In genomic region chr13:110713981-110714797, GRCh38 we compare ENCODE assay signal across 8 cellular contexts. TPM values are rescaled to one million over a fixed set of nuclear protein-coding genes. Genes with fewer than 3 reads are reported as not detected.
A peak's percentile ranks its signal among the peaks of the same experiment; 100 is the strongest.
DNase-seq lines count a peak whose midpoint lies in the region; ATAC-seq, FAIRE-seq and TF ChIP-seq lines count a peak whose summit lies in the region.

No MANE protein-coding gene starts in this region.

- H3K27me3 Mint-ChIP-seq in CD8-positive, alpha-beta memory T cell: peaks cover 0 to 11% of the 10 kb centered on the region in 2 donors

- H3K4me1 ChIP-seq in CD8-positive, alpha-beta memory T cell (ENCODE audit: insufficient read depth, low read length): peaks cover 30% of the 10 kb centered on the region

- TF ChIP-seq CTCF in LNCAP (IDR thresholded peaks at IDR 0.05): peak; percentile 17; the same call in 1 of the 2 replicates
- no peak for TF ChIP-seq CTCF in D721Med (IDR thresholded peaks at IDR 0.05; ENCODE audit: insufficient read depth, missing control alignments)

- H3K4me3 ChIP-seq in CD8-positive, alpha-beta memory T cell (ENCODE audit: low read length): peak overlapping the region; percentile 96

- H3K9me3 Mint-ChIP-seq in CD8-positive, alpha-beta memory T cell: peaks cover 0 to 6% (median 0%) of the 10 kb centered on the region in 5 donors

- peak; percentile 69 to 88 (median 75) for DNase-seq in CD8-positive, alpha-beta memory T cell
- peak; percentile 59 for DNase-seq in activated CD4-positive, CD25-positive, alpha-beta regulatory T cell treated with anti-CD3 and anti-CD28 coated beads, Interleukin-2, amount 50 U/mL, for 72 hours
- DNase-seq in cerebellar cortex (ENCODE audit: low spot score): peak; percentile 54
- DNase-seq in left lobe of liver (ENCODE audit: low spot score): peak; percentile 62
- DNase-seq in stimulated activated CD4-positive, alpha-beta T cell treated with anti-CD3 and anti-CD28 coated beads, Interleukin-2, amount 100 ng/mL, for 4 hours (ENCODE audit: low read depth): peak; percentile 55
- DNase-seq in D721Med (ENCODE audit: insufficient read length, low spot score): no peak

- H3K36me3 ChIP-seq in CD8-positive, alpha-beta memory T cell (ENCODE audit: insufficient read depth, low read length): peaks cover under 1% of the 10 kb centered on the region

- H3K27ac ChIP-seq in CD8-positive, alpha-beta memory T cell (ENCODE audit: low read depth, low read length): peak overlapping the region; percentile 96

- no peaks in the 10 kb centered on the region for H3K9me3 ChIP-seq in CD8-positive, alpha-beta memory T cell (ENCODE audit: low read length)

- ATAC-seq in left lobe of liver: no peak
- no peak for ATAC-seq in GM18502 (IDR thresholded peaks at IDR 0.05; ENCODE audit: poor library complexity, unreplicated experiment)

- H3K4me1 Mint-ChIP-seq in CD8-positive, alpha-beta memory T cell: peaks cover 26 to 32% (median 32%) of the 10 kb centered on the region in 3 donors

- POLR2A ChIA-PET in CD8-positive, alpha-beta memory T cell (lab: Charles Lee): interaction anchor here (0.6 to 2.2 kb wide), 3 partner anchors 9 to 200 kb away, joined by 3 to 26 read pairs (median 16); partner anchors contain the start of genes ANKRD10 and CARS2

- FAIRE-seq in D721Med (lab: Jason Lieb, UNC): no peak

- H3K36me3 Mint-ChIP-seq in CD8-positive, alpha-beta memory T cell: peaks cover 0 to 23% (median 0%) of the 10 kb centered on the region in 3 donors

- H3K27ac Mint-ChIP-seq in CD8-positive, alpha-beta memory T cell: peak overlapping the region; percentile 86 to 98 (median 95)

- H3K4me3 Mint-ChIP-seq in CD8-positive, alpha-beta memory T cell: peak overlapping the region; percentile 95 to 100 (median 99)

- H3K27me3 ChIP-seq in CD8-positive, alpha-beta memory T cell (ENCODE audit: insufficient read depth, low read length, poor library complexity, severe bottlenecking): no peaks in the 10 kb centered on the region

- CTCF ChIA-PET in CD8-positive, alpha-beta memory T cell (lab: Charles Lee): interaction anchor here (1.5 to 1.8 kb wide), 2 partner anchors 15 to 31 kb away, joined by 4 to 7 read pairs; no protein-coding TSS in a partner anchor

RNA-seq across cellular contexts. Expression of gene ING1, which starts 0.7 kb away (rescaled TPM):
- 10 to 100 TPM; 16.6 to 16.9 TPM for total RNA-seq in CD8-positive, alpha-beta memory T cell
- 18.5 TPM for polyA plus RNA-seq in CD8-positive, alpha-beta memory T cell
- total RNA-seq in left lobe of liver: 15.2 TPM

RNA-seq across cellular contexts. Expression of gene CARS2, which starts 8.3 kb away (rescaled TPM):
- total RNA-seq in CD8-positive, alpha-beta memory T cell: 10 to 100 TPM; 84.5 to 84.9 TPM
- polyA plus RNA-seq in CD8-positive, alpha-beta memory T cell: 39.2 TPM
- 33.9 TPM for total RNA-seq in left lobe of liver
